Comparison of ENCODE assay signal across 1 cellular context in the genomic region with DNA sequence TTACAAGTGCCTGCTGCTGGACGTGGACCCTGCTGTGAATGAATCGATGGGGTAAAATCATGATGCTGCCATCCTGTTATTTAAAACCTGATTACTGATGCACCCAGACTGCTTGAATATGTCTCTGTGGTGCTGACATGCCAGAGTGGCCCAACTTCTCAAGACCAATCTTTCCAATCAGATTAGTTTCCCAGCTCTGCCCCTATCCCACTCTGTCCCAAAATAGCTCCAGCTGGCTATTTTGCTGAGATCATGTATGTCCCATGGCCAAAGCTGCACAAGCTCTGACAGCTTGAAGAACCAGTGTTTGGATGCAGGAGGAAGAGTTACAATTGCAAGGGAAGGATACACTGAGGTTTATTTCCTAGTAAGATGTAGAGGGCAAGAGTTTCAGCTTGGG.
TF ChIP-seq lines count a peak whose summit lies in the region.

No MANE protein-coding gene starts in this region.

TF ChIP-seq in WTC11, 78 proteins besides CTCF, POLR2A, EP300 and RAD21 (continued from another document):
- TF ChIP-seq ZNF263 (CRISPR knock-in tag; IDR thresholded peaks at IDR 0.05; ENCODE audit: low read depth) (no peak), TEAD4 (CRISPR knock-in tag; IDR thresholded peaks at IDR 0.05) (no peak), NFATC4 (CRISPR knock-in tag; IDR thresholded peaks at IDR 0.05) (no peak), GTF2I (CRISPR knock-in tag; conservative IDR thresholded peaks at IDR 0.05) (no peak), JUN (CRISPR knock-in tag; IDR thresholded peaks at IDR 0.05) (no peak)
- TF ChIP-seq, protein P1, sequence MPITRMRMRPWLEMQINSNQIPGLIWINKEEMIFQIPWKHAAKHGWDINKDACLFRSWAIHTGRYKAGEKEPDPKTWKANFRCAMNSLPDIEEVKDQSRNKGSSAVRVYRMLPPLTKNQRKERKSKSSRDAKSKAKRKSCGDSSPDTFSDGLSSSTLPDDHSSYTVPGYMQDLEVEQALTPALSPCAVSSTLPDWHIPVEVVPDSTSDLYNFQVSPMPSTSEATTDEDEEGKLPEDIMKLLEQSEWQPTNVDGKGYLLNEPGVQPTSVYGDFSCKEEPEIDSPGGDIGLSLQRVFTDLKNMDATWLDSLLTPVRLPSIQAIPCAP (CRISPR knock-in tag; IDR thresholded peaks at IDR 0.05): no peak
- TF ChIP-seq, protein P2, sequence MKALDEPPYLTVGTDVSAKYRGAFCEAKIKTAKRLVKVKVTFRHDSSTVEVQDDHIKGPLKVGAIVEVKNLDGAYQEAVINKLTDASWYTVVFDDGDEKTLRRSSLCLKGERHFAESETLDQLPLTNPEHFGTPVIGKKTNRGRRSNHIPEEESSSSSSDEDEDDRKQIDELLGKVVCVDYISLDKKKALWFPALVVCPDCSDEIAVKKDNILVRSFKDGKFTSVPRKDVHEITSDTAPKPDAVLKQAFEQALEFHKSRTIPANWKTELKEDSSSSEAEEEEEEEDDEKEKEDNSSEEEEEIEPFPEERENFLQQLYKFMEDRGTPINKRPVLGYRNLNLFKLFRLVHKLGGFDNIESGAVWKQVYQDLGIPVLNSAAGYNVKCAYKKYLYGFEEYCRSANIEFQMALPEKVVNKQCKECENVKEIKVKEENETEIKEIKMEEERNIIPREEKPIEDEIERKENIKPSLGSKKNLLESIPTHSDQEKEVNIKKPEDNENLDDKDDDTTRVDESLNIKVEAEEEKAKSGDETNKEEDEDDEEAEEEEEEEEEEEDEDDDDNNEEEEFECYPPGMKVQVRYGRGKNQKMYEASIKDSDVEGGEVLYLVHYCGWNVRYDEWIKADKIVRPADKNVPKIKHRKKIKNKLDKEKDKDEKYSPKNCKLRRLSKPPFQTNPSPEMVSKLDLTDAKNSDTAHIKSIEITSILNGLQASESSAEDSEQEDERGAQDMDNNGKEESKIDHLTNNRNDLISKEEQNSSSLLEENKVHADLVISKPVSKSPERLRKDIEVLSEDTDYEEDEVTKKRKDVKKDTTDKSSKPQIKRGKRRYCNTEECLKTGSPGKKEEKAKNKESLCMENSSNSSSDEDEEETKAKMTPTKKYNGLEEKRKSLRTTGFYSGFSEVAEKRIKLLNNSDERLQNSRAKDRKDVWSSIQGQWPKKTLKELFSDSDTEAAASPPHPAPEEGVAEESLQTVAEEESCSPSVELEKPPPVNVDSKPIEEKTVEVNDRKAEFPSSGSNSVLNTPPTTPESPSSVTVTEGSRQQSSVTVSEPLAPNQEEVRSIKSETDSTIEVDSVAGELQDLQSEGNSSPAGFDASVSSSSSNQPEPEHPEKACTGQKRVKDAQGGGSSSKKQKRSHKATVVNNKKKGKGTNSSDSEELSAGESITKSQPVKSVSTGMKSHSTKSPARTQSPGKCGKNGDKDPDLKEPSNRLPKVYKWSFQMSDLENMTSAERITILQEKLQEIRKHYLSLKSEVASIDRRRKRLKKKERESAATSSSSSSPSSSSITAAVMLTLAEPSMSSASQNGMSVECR (CRISPR knock-in tag; IDR thresholded peaks at IDR 0.05; ENCODE audit: borderline replicate concordance): no peak
- TF ChIP-seq, protein P3, sequence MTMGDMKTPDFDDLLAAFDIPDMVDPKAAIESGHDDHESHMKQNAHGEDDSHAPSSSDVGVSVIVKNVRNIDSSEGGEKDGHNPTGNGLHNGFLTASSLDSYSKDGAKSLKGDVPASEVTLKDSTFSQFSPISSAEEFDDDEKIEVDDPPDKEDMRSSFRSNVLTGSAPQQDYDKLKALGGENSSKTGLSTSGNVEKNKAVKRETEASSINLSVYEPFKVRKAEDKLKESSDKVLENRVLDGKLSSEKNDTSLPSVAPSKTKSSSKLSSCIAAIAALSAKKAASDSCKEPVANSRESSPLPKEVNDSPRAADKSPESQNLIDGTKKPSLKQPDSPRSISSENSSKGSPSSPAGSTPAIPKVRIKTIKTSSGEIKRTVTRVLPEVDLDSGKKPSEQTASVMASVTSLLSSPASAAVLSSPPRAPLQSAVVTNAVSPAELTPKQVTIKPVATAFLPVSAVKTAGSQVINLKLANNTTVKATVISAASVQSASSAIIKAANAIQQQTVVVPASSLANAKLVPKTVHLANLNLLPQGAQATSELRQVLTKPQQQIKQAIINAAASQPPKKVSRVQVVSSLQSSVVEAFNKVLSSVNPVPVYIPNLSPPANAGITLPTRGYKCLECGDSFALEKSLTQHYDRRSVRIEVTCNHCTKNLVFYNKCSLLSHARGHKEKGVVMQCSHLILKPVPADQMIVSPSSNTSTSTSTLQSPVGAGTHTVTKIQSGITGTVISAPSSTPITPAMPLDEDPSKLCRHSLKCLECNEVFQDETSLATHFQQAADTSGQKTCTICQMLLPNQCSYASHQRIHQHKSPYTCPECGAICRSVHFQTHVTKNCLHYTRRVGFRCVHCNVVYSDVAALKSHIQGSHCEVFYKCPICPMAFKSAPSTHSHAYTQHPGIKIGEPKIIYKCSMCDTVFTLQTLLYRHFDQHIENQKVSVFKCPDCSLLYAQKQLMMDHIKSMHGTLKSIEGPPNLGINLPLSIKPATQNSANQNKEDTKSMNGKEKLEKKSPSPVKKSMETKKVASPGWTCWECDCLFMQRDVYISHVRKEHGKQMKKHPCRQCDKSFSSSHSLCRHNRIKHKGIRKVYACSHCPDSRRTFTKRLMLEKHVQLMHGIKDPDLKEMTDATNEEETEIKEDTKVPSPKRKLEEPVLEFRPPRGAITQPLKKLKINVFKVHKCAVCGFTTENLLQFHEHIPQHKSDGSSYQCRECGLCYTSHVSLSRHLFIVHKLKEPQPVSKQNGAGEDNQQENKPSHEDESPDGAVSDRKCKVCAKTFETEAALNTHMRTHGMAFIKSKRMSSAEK (CRISPR knock-in tag; IDR thresholded peaks at IDR 0.05; ENCODE audit: borderline replicate concordance): no peak
- TF ChIP-seq, protein P4, sequence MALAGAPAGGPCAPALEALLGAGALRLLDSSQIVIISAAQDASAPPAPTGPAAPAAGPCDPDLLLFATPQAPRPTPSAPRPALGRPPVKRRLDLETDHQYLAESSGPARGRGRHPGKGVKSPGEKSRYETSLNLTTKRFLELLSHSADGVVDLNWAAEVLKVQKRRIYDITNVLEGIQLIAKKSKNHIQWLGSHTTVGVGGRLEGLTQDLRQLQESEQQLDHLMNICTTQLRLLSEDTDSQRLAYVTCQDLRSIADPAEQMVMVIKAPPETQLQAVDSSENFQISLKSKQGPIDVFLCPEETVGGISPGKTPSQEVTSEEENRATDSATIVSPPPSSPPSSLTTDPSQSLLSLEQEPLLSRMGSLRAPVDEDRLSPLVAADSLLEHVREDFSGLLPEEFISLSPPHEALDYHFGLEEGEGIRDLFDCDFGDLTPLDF (CRISPR knock-in tag; IDR thresholded peaks at IDR 0.05): no peak
- TF ChIP-seq, protein P5, sequence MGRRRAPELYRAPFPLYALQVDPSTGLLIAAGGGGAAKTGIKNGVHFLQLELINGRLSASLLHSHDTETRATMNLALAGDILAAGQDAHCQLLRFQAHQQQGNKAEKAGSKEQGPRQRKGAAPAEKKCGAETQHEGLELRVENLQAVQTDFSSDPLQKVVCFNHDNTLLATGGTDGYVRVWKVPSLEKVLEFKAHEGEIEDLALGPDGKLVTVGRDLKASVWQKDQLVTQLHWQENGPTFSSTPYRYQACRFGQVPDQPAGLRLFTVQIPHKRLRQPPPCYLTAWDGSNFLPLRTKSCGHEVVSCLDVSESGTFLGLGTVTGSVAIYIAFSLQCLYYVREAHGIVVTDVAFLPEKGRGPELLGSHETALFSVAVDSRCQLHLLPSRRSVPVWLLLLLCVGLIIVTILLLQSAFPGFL (CRISPR knock-in tag; IDR thresholded peaks at IDR 0.05; ENCODE audit: borderline replicate concordance): no peak
TF ChIP-seq in WTC11: peak in this region for 0.
